ENCODE assay signal across 7 cellular contexts in genomic region chr11:111841370-111842053, GRCh38. TPM values are rescaled to one million over a fixed set of nuclear protein-coding genes. Genes with fewer than 3 reads are reported as not detected.
A peak's percentile ranks its signal among the peaks of the same experiment; 100 is the strongest.
DNase-seq lines count a peak whose midpoint lies in the region; ATAC-seq and TF ChIP-seq lines count a peak whose summit lies in the region.

No MANE protein-coding gene starts in this region.

- H3K27me3 ChIP-seq in right lobe of liver = no peaks in the 10 kb centered on the region

- DNase-seq in NCI-H774 (lab: John Stamatoyannopoulos, UW) (peak; percentile 50), dedifferentiated amniotic fluid mesenchymal stem cell (ENCODE audit: extremely low spot score) (peak; percentile 91), right lobe of liver (peak; percentile 81 to 92 (median 87))
- DNase-seq in activated CD4-positive, alpha-beta T cell treated with anti-CD3 and anti-CD28 coated beads, Interleukin-2, amount 50 U/mL, for 1 hour = peak; percentile 88
- DNase-seq in stimulated activated CD4-positive, alpha-beta T cell treated with anti-CD3 and anti-CD28 coated beads, TNF-alpha, amount 100 ng/mL, for 4 hours (ENCODE audit: low read depth in 3 of 3) = peak; percentile 64 to 79 (median 78)

- H3K36me3 ChIP-seq in right lobe of liver = peaks cover 0 to 7% (median 0%) of the 10 kb centered on the region in 4 donors

- H3K9me3 ChIP-seq in right lobe of liver = no peaks in the 10 kb centered on the region

- intact Hi-C loops in right lobe of liver (cut with DNase I) = loop anchor here in 1 of 2 donors (10.0 kb wide), 1 partner anchor 257 kb away; no protein-coding TSS in a partner anchor

- TF ChIP-seq CTCF in right lobe of liver (IDR thresholded peaks at IDR 0.05) = peak; percentile 90 to 97 (median 95)

- peak overlapping the region; percentile 59 to 89 (median 73) for H3K27ac ChIP-seq in right lobe of liver

- no peak for TF ChIP-seq POLR2A in right lobe of liver (IDR thresholded peaks at IDR 0.05)

- no peak overlapping the region for H3K4me3 ChIP-seq in right lobe of liver

- H3K4me1 ChIP-seq in right lobe of liver = peaks cover 0 to 25% (median 9%) of the 10 kb centered on the region in 4 donors

- peak; percentile 71 for ATAC-seq in GM18502 (IDR thresholded peaks at IDR 0.05; ENCODE audit: poor library complexity, unreplicated experiment)
- peak; percentile 70 for ATAC-seq in HG03520 (IDR thresholded peaks at IDR 0.05; ENCODE audit: unreplicated experiment)
- peak; percentile 86 to 92 (median 89) for ATAC-seq in right lobe of liver

- 13% methylated on average over 10 of the region's 10 CpGs for WGBS in right lobe of liver (ENCODE audit: insufficient coverage, low coverage, low lambda C conversion rate, missing lambda C conversion rate)

RNA-seq across cellular contexts. Expression of gene ALG9, which starts 29.9 kb away (rescaled TPM):
- 10 to 100 TPM; 15.0 to 20.8 (median 18.2) TPM for total RNA-seq in right lobe of liver

RNA-seq across cellular contexts. Expression of gene FDXACB1, which starts 37.5 kb away (rescaled TPM):
- 1 to 10 TPM in 4 of 6 experiments, under 1 TPM in 2; 0.90 to 1.3 (median 1.1) TPM for total RNA-seq in right lobe of liver

RNA-seq across cellular contexts. Expression of gene CFAP68, which starts 37.8 kb away (rescaled TPM):
- total RNA-seq in right lobe of liver = 10 to 100 TPM; 10.6 to 22.9 (median 15.7) TPM
